ENCODE assay signal across 1 cellular context in genomic region chr19:54021932-54022331, GRCh38.
TF ChIP-seq lines count a peak whose summit lies in the region.

No MANE protein-coding gene starts in this region.

TF ChIP-seq in IMR-90, 13 proteins besides CTCF, POLR2A, EP300 and RAD21:
- TF ChIP-seq RCOR1 (IDR thresholded peaks at IDR 0.05; ENCODE audit: insufficient replicate concordance, low read length) = no peak
- TF ChIP-seq USF2 (IDR thresholded peaks at IDR 0.05; ENCODE audit: low read depth, low read length) = no peak
- TF ChIP-seq CEBPB (IDR thresholded peaks at IDR 0.05; ENCODE audit: low read depth, low read length) = no peak
